ENCODE assay signal across 30 cellular contexts in the genomic region with DNA sequence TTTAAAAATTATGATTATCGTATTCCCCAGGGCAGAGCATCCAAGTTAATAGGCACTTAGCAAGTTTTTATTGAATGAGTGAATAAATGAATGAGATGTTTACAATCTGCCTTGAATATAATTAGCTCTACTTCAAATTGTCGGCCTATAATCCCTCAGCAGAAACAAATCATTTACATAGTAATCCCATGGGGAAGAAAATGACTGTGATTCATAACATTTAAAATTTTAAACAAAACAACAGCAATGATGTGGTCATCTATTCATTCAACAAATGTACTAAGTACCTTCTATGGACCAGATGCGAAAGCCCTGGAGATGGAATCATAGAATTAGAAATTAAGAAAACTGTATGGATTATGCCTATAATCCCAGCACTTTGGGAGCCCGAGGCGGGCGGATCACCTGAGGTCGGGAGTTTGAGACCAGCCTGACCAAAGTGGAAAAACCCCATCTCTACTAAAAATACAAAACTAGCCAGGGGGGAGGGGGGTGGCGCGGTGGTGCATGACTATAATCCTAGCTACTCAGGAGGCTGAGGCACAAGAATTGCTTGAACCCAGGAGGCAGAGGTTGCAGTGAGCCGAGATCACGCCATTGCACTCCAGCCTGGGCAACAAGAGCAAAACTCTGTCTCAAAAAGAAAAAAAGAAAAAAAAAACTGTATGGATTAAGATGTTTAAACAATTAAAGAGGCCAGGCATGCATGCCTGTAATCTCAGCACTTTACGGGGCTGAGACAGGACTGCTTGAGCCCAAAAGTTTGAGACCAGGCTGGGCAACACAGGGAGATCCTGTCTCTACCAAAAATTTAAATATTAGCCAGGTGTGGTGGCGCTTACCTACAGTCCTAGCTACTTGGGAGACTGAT.
"Had no signal": no experiment of that assay in that cellular context is flagged by ENCODE, and none has a peak within 500 bp of the region (broad histone marks: within the 10 kb centered on the region; RNA-seq: fewer than 3 reads in every experiment).

No MANE protein-coding gene starts in this region.

- H3K36me3 ChIP-seq: adrenal gland, WERI-Rb-1 had no signal

- ATAC-seq: activated CD4-positive, alpha-beta T cell treated with anti-CD3 and anti-CD28 coated beads for 36 hours; activated T-helper 17 cell treated with anti-CD3 and anti-CD28 coated beads, Interleukin-2, amount 50 U/mL, for 72 hours; body of pancreas; Panc1; Right ventricle myocardium inferior had no signal

- H3K9me3 ChIP-seq: adrenal gland, body of pancreas, SK-N-SH had no signal

- DNase-seq: activated CD4-positive, alpha-beta memory T cell treated with anti-CD3 and anti-CD28 coated beads, Interleukin-2, amount 10 ng/mL, durations not matched to agents 7 days and 5 days; activated CD4-positive, alpha-beta T cell treated with anti-CD3 and anti-CD28 coated beads for 36 hours; activated CD4-positive, alpha-beta T cell treated with anti-CD3 and anti-CD28 coated beads, Interleukin-2, amount 50 U/mL, for 1 hour; activated gamma-delta T cell treated with Interleukin-2 at 50 U/mL for 16 hours; activated naive CD4-positive, alpha-beta T cell treated with anti-CD3 and anti-CD28 coated beads, Interleukin-2, amount 10 ng/mL, durations not matched to agents 7 days and 5 days; activated naive CD8-positive, alpha-beta T cell treated with anti-CD3 and anti-CD28 coated beads for 36 hours; activated T-cell treated with anti-CD3 and anti-CD28 coated beads for 4 hours; activated T-cell treated with anti-CD3 and anti-CD28 coated beads, Interleukin-2, amount 50 U/mL, for 48 hours; aorta; body of pancreas; central memory CD4-positive, alpha-beta T cell; IMR-90; KBM-7; NCI-H1048; NCI-H1694; NCI-H2029; NCI-H2107; NCI-H2171 treated with DMSO at 0.1 percent for 48 hours; NCI-H226; NCI-H526; NCI-H82; NK-92 treated with Interleukin-12 subunit alpha and Interleukin-12 subunit beta, amount 100 ng/mL, for 24 hours; RPMI8226; SK-N-SH; T-helper 1 cell; WERI-Rb-1 had no signal

- H3K4me3 ChIP-seq: adrenal gland, body of pancreas had no signal

- H3K27ac ChIP-seq: adrenal gland, WERI-Rb-1 had no signal

- H3K27me3 ChIP-seq: adrenal gland, body of pancreas had no signal
